In genomic region chr14:42869681-42870080, GRCh38 we compare ENCODE assay signal across 1 cellular context.
TF ChIP-seq lines count a peak whose summit lies in the region.

No MANE protein-coding gene starts in this region.

TF ChIP-seq in WTC11, 78 proteins besides CTCF, POLR2A, EP300 and RAD21:
- TF ChIP-seq HMGXB4 (CRISPR knock-in tag; IDR thresholded peaks at IDR 0.05) = no peak
- no peak for TF ChIP-seq ZNF232 (CRISPR knock-in tag; IDR thresholded peaks at IDR 0.05)
- TF ChIP-seq ELF4 (CRISPR knock-in tag; IDR thresholded peaks at IDR 0.05; ENCODE audit: low read depth) = no peak
- no peak for TF ChIP-seq FOXP1 (CRISPR knock-in tag; IDR thresholded peaks at IDR 0.05; ENCODE audit: borderline replicate concordance)
- TF ChIP-seq GTF2I (CRISPR knock-in tag; conservative IDR thresholded peaks at IDR 0.05) = no peak
- TF ChIP-seq USF1 (CRISPR knock-in tag; IDR thresholded peaks at IDR 0.05) = no peak
- no peak for TF ChIP-seq ZNF121 (CRISPR knock-in tag; IDR thresholded peaks at IDR 0.05)
- TF ChIP-seq USF2 (CRISPR knock-in tag; IDR thresholded peaks at IDR 0.05) = no peak
- no peak for TF ChIP-seq HMGA2 (CRISPR knock-in tag; IDR thresholded peaks at IDR 0.05)
- TF ChIP-seq ATF2 (CRISPR knock-in tag; IDR thresholded peaks at IDR 0.05; ENCODE audit: borderline replicate concordance, low read depth) = no peak
- TF ChIP-seq NFYB (CRISPR knock-in tag; conservative IDR thresholded peaks at IDR 0.05; ENCODE audit: low read depth) = no peak
- no peak for TF ChIP-seq ZNF425 (CRISPR knock-in tag; conservative IDR thresholded peaks at IDR 0.05)
- TF ChIP-seq ZNF416 (CRISPR knock-in tag; IDR thresholded peaks at IDR 0.05) = no peak
- TF ChIP-seq ATF1 (CRISPR knock-in tag; IDR thresholded peaks at IDR 0.05) = no peak
- no peak for TF ChIP-seq IRF2 (CRISPR knock-in tag; IDR thresholded peaks at IDR 0.05; ENCODE audit: borderline replicate concordance, low read depth)
- TF ChIP-seq SOX15 (CRISPR knock-in tag; IDR thresholded peaks at IDR 0.05) = no peak
- TF ChIP-seq AR (CRISPR knock-in tag; IDR thresholded peaks at IDR 0.05) = no peak
- TF ChIP-seq E2F1 (CRISPR knock-in tag; IDR thresholded peaks at IDR 0.05) = no peak
- no peak for TF ChIP-seq AFF4 (CRISPR knock-in tag; IDR thresholded peaks at IDR 0.05; ENCODE audit: borderline replicate concordance)
